ENCODE assay signal across 1 cellular context in the genomic region with DNA sequence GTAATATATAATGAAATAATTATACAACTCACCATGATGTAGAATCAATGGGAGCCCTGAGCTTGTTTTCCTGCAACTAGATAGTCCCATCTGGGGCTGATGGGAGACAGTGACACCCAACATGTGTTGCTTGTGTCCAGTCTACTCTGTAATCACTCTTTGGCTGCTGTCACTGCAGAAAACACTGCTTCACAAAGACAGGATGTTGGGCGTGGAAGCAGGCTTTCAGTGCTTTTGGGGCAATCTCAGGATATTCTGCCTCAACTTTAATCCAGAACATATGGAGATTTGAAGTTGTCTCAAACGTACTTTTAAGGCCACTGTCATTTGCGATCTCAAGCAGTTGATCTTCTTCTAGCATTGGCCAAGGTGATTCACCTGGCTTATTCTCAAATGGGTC.
TF ChIP-seq lines count a peak whose summit lies in the region.

No MANE protein-coding gene starts in this region.

TF ChIP-seq in GM12878, 131 proteins besides CTCF, POLR2A, EP300 and RAD21 (continued from another document):
- TF ChIP-seq, protein P1, sequence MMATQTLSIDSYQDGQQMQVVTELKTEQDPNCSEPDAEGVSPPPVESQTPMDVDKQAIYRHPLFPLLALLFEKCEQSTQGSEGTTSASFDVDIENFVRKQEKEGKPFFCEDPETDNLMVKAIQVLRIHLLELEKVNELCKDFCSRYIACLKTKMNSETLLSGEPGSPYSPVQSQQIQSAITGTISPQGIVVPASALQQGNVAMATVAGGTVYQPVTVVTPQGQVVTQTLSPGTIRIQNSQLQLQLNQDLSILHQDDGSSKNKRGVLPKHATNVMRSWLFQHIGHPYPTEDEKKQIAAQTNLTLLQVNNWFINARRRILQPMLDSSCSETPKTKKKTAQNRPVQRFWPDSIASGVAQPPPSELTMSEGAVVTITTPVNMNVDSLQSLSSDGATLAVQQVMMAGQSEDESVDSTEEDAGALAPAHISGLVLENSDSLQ (IDR thresholded peaks at IDR 0.05): no peak
- TF ChIP-seq SRF (IDR thresholded peaks at IDR 0.05; ENCODE audit: low read depth in 2 of 2, low read length in 2 of 2) (no peak), ZNF24 (IDR thresholded peaks at IDR 0.05) (no peak), SREBF2 (IDR thresholded peaks at IDR 0.05; ENCODE audit: low read length) (no peak), HDAC6 (IDR thresholded peaks at IDR 0.05; ENCODE audit: unreplicated experiment) (no peak), JUND (IDR thresholded peaks at IDR 0.05; ENCODE audit: low read depth, low read length) (no peak), MTA2 (IDR thresholded peaks at IDR 0.05; ENCODE audit: low read depth) (no peak), NR2F1 (conservative IDR thresholded peaks at IDR 0.05) (no peak)
